In genomic region chr19:12497032-12497431, GRCh38 we compare ENCODE assay signal across 18 cellular contexts.
"Had no signal": no experiment of that assay in that cellular context is flagged by ENCODE, and none has a peak within 500 bp of the region (broad histone marks: within the 10 kb centered on the region; RNA-seq: fewer than 3 reads in every experiment).

No MANE protein-coding gene starts in this region.

- H3K36me3 ChIP-seq: adrenal gland, esophagus muscularis mucosa, gastrocnemius medialis, spleen, thyroid gland had no signal

- H3K9me3 ChIP-seq: adrenal gland, esophagus muscularis mucosa, gastrocnemius medialis, SK-N-SH, thyroid gland had no signal

- H3K36me3 Mint-ChIP-seq: activated naive CD4-positive, alpha-beta T cell treated with anti-CD3 and anti-CD28 coated beads, Interleukin-2, amount 50 U/mL, for 24 hours had no signal

- H3K27ac ChIP-seq: adrenal gland, gastrocnemius medialis, spleen, thyroid gland had no signal

- H3K27me3 Mint-ChIP-seq: activated CD4-positive, alpha-beta T cell treated with anti-CD3 and anti-CD28 coated beads, Interleukin-2, amount 10 ng/mL, durations not matched to agents 7 days and 5 days; activated CD8-positive, alpha-beta memory T cell treated with anti-CD3 and anti-CD28 coated beads, Interleukin-2, amount 10 ng/mL, durations not matched to agents 7 days and 5 days; activated CD8-positive, alpha-beta T cell treated with anti-CD3 and anti-CD28 coated beads for 36 hours; activated naive CD4-positive, alpha-beta T cell treated with anti-CD3 and anti-CD28 coated beads, Interleukin-2, amount 50 U/mL, for 24 hours had no signal

- H3K27ac Mint-ChIP-seq: activated CD4-positive, alpha-beta T cell treated with anti-CD3 and anti-CD28 coated beads, Interleukin-2, amount 10 ng/mL, durations not matched to agents 7 days and 5 days; activated CD8-positive, alpha-beta memory T cell treated with anti-CD3 and anti-CD28 coated beads, Interleukin-2, amount 10 ng/mL, durations not matched to agents 7 days and 5 days; activated CD8-positive, alpha-beta T cell treated with anti-CD3 and anti-CD28 coated beads for 36 hours; activated naive CD4-positive, alpha-beta T cell treated with anti-CD3 and anti-CD28 coated beads, Interleukin-2, amount 50 U/mL, for 24 hours had no signal

- H3K4me2 ChIP-seq: SK-N-SH had no signal

- H3K4me3 ChIP-seq: adrenal gland, esophagus muscularis mucosa, gastrocnemius medialis, spleen, thyroid gland had no signal

- H3K9ac ChIP-seq: SK-N-SH had no signal

- ATAC-seq: activated CD8-positive, alpha-beta memory T cell treated with anti-CD3 and anti-CD28 coated beads, Interleukin-2, amount 10 ng/mL, durations not matched to agents 7 days and 5 days; activated CD8-positive, alpha-beta T cell treated with anti-CD3 and anti-CD28 coated beads for 36 hours; gastrocnemius medialis had no signal

- H3K4me3 Mint-ChIP-seq: activated CD4-positive, alpha-beta T cell treated with anti-CD3 and anti-CD28 coated beads, Interleukin-2, amount 10 ng/mL, durations not matched to agents 7 days and 5 days; activated CD8-positive, alpha-beta memory T cell treated with anti-CD3 and anti-CD28 coated beads, Interleukin-2, amount 10 ng/mL, durations not matched to agents 7 days and 5 days; activated naive CD4-positive, alpha-beta T cell treated with anti-CD3 and anti-CD28 coated beads, Interleukin-2, amount 50 U/mL, for 24 hours had no signal

- H3K27me3 ChIP-seq: adrenal gland, esophagus muscularis mucosa, gastrocnemius medialis, spleen, thyroid gland had no signal

- H3K9me3 Mint-ChIP-seq: activated naive CD4-positive, alpha-beta T cell treated with anti-CD3 and anti-CD28 coated beads, Interleukin-2, amount 50 U/mL, for 24 hours had no signal

- DNase-seq: activated CD4-positive, alpha-beta T cell treated with anti-CD3 and anti-CD28 coated beads, Interleukin-2, amount 10 ng/mL, durations not matched to agents 7 days and 5 days; activated CD8-positive, alpha-beta memory T cell treated with anti-CD3 and anti-CD28 coated beads, Interleukin-2, amount 10 ng/mL, durations not matched to agents 7 days and 5 days; activated CD8-positive, alpha-beta T cell treated with anti-CD3 and anti-CD28 coated beads for 36 hours; activated effector memory CD4-positive, alpha-beta T cell treated with anti-CD3 and anti-CD28 coated beads, Interleukin-2, amount 50 U/mL, for 16 hours; activated T-cell treated with anti-CD3 and anti-CD28 coated beads for 4 hours; adrenal gland; effector memory CD4-positive, alpha-beta T cell; gastrocnemius medialis; hypothalamus; midbrain; retina; SK-N-SH; spleen; stimulated activated CD4-positive, alpha-beta T cell treated with anti-CD3 and anti-CD28 coated beads, Interleukin-4, amount 100 ng/mL, for 24 hours; stimulated activated naive CD4-positive, alpha-beta T cell treated with Interleukin-2 at 50 U/mL for 16 hours; thyroid gland had no signal
